12 cellular contexts compared by ENCODE assay signal in the genomic region with DNA sequence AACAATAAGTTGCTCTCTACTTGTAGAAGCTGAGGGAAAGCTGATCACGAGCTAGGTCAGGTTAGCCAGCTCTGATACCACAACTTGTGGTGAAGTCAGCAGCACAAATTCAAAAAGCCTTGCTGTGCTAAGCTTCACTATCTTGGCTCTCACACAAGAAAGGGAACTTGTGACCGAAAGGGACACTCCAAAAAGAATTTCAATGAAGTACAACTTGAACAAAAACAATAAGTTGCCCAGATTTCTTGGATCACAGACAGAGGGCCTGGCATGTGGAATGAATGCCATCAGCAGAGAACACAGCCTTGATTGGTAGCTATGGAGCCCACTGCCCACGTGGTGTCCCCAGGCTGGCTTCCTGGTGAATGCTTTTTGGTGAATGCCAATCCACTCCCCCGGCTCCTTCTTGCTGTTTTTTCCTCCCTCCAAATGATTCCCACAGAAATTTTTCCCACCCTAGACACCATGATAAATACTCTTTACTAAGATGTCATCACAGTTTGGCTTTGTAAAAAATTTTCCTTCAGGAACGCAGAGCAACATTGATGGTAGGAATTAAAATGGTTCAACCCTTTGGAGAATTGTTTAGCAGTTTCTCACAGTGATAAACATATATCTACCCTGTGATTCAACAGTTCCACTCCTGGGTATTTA.
DNase-seq lines count a peak whose midpoint lies in the region; ATAC-seq and TF ChIP-seq lines count a peak whose summit lies in the region.
"Had no signal": no experiment of that assay in that cellular context is flagged by ENCODE, and none has a peak within 500 bp of the region (broad histone marks: within the 10 kb centered on the region; RNA-seq: fewer than 3 reads in every experiment).

No MANE protein-coding gene starts in this region.

- no peak for TF ChIP-seq CTCF in mammary epithelial cell (conservative IDR thresholded peaks at IDR 0.05 in 1 of 2, IDR thresholded peaks at IDR 0.05 in 1 of 2; ENCODE audit: extremely low read depth in 1 of 2, insufficient read depth in 1 of 2, low read depth in 1 of 2, low read length in 2 of 2)
- no peak for TF ChIP-seq CTCF in spleen (IDR thresholded peaks at IDR 0.05 in 8 of 11, conservative IDR thresholded peaks at IDR 0.05 in 3 of 11)

- H3K79me2 ChIP-seq in mammary epithelial cell (ENCODE audit: insufficient read depth, low read length) = no peaks in the 10 kb centered on the region
- H3K79me2 ChIP-seq: parathyroid adenoma had no signal

- in situ Hi-C loops in mammary epithelial cell (cut with MboI; ENCODE audit: low sequenced_read_pairs in 2 of 2) = no loop called here

- peaks cover 21% of the 10 kb centered on the region for H3K27me3 Mint-ChIP-seq in T-helper 2 cell treated with Interferon-gamma antibody and Interleukin-4, amounts not matched to agents 5 μg/mL and 100 μg/mL, for 36 hours (ENCODE audit: low read depth)
- peaks cover 15% of the 10 kb centered on the region for H3K27me3 Mint-ChIP-seq in T-helper 17 cell
- H3K27me3 Mint-ChIP-seq: type B pancreatic cell had no signal

- no peak overlapping the region for H3K27ac Mint-ChIP-seq in T-helper 2 cell treated with Interferon-gamma antibody and Interleukin-4, amounts not matched to agents 5 μg/mL and 100 μg/mL, for 36 hours
- no peak overlapping the region for H3K27ac Mint-ChIP-seq in T-helper 17 cell
- H3K27ac Mint-ChIP-seq: type B pancreatic cell had no signal

- H3K4me2 ChIP-seq in mammary epithelial cell (ENCODE audit: insufficient read depth, low read depth, low read length) = no peak overlapping the region

- no TSS peak for BruUV-seq in mammary epithelial cell (replicated peaks; lab: Mats Ljungman, UMichigan)

- intact Hi-C loops in mammary epithelial cell (cut with micrococcal nuclease) (no loop called here), spleen (cut with DNase I; ENCODE audit: low total_unique reads) (no loop called here)

- H3K27ac ChIP-seq in mammary epithelial cell (ENCODE audit: insufficient read depth, low read depth, low read length) (no peak overlapping the region), spleen (peak overlapping the region in 5 of 8 donors; percentile 13 to 42 (median 20))
- H3K27ac ChIP-seq: parathyroid adenoma had no signal

- H3K9me3 ChIP-seq in mammary epithelial cell (replicated peaks; ENCODE audit: insufficient read depth, low read length) (no peaks in the 10 kb centered on the region), spleen (no peaks in the 10 kb centered on the region), T-helper 17 cell (ENCODE audit: control insufficient read depth, low read length, poor library complexity, severe bottlenecking) (no peaks in the 10 kb centered on the region)

- TF ChIP-seq POLR2A in spleen (IDR thresholded peaks at IDR 0.05) = no peak

- no peaks in the 10 kb centered on the region for H3K36me3 Mint-ChIP-seq in T-helper 2 cell treated with Interferon-gamma antibody and Interleukin-4, amounts not matched to agents 5 μg/mL and 100 μg/mL, for 36 hours (ENCODE audit: low read depth)
- H3K36me3 Mint-ChIP-seq in T-helper 17 cell (ENCODE audit: low read depth) = no peaks in the 10 kb centered on the region
- H3K36me3 Mint-ChIP-seq: type B pancreatic cell had no signal

- H2AFZ ChIP-seq in mammary epithelial cell (ENCODE audit: low read depth, low read length) = peak overlapping the region; percentile 68
- H2AFZ ChIP-seq: parathyroid adenoma had no signal

- dilution Hi-C loops in mammary epithelial cell (cut with HindIII; ENCODE audit: low sequenced_read_pairs) = no loop called here

- no peak overlapping the region for H3K9ac ChIP-seq in mammary epithelial cell (ENCODE audit: insufficient read depth, low read length)
- H3K9ac ChIP-seq: parathyroid adenoma had no signal

- ATAC-seq in GM18498 (IDR thresholded peaks at IDR 0.05; ENCODE audit: unreplicated experiment) (peak; percentile 30), HG03460 (IDR thresholded peaks at IDR 0.05; ENCODE audit: unreplicated experiment) (no peak), GM21447 (IDR thresholded peaks at IDR 0.05; ENCODE audit: unreplicated experiment) (no peak), T-helper 17 cell (no peak)
- ATAC-seq: activated CD4-positive, CD25-positive, alpha-beta regulatory T cell treated with anti-CD3 and anti-CD28 coated beads, Interleukin-2, amount 50 U/mL, for 24 hours had no signal

- H3K4me1 Mint-ChIP-seq in T-helper 2 cell treated with Interferon-gamma antibody and Interleukin-4, amounts not matched to agents 5 μg/mL and 100 μg/mL, for 36 hours (ENCODE audit: low read depth) = peaks cover 19% of the 10 kb centered on the region
- H3K4me1 Mint-ChIP-seq in T-helper 17 cell = peaks cover 9% of the 10 kb centered on the region

- 9% methylated on average over 5 of the region's 5 CpGs for WGBS in mammary epithelial cell (ENCODE audit: low coverage, missing lambda C conversion rate)
- WGBS in spleen, 5 donors = 62 to 73% (median 70%) methylated on average over 5 of the region's 5 CpGs

- H3K4me3 ChIP-seq in mammary epithelial cell (replicated peaks in 1 of 3; ENCODE audit: insufficient read depth in 1 of 3, low read depth in 2 of 3, low read length in 3 of 3) = no peak overlapping the region
- H3K4me3 ChIP-seq in spleen = no peak overlapping the region

- no peaks in the 10 kb centered on the region for H3K27me3 ChIP-seq in mammary epithelial cell (ENCODE audit: insufficient read depth, low read length)
- no peaks in the 10 kb centered on the region for H3K27me3 ChIP-seq in spleen (replicated peaks in 1 of 7)

- CTCF ChIA-PET in mammary epithelial cell (lab: Charles Lee; ENCODE audit: low non-redundant PET) = no interaction called here

- H4K20me1 ChIP-seq in mammary epithelial cell (ENCODE audit: insufficient read depth, low read length) = no peaks in the 10 kb centered on the region

- no peaks in the 10 kb centered on the region for H3K9me3 Mint-ChIP-seq in T-helper 2 cell treated with Interferon-gamma antibody and Interleukin-4, amounts not matched to agents 5 μg/mL and 100 μg/mL, for 36 hours
- H3K9me3 Mint-ChIP-seq: type B pancreatic cell had no signal

- H3K36me3 ChIP-seq in mammary epithelial cell (ENCODE audit: insufficient read depth, low read length) (no peaks in the 10 kb centered on the region), spleen (no peaks in the 10 kb centered on the region)

- H3K4me1 ChIP-seq in mammary epithelial cell (ENCODE audit: insufficient read depth, low read length) = peaks cover 4% of the 10 kb centered on the region
- peaks cover 0 to 65% (median 40%) of the 10 kb centered on the region in 6 donors for H3K4me1 ChIP-seq in spleen
- H3K4me1 ChIP-seq: parathyroid adenoma had no signal

- H3K4me3 Mint-ChIP-seq in T-helper 2 cell treated with Interferon-gamma antibody and Interleukin-4, amounts not matched to agents 5 μg/mL and 100 μg/mL, for 36 hours = no peak overlapping the region
- H3K4me3 Mint-ChIP-seq in T-helper 17 cell = no peak overlapping the region
- H3K4me3 Mint-ChIP-seq: type B pancreatic cell had no signal

- DNase-seq in mammary epithelial cell (no peak), hypothalamus (lab: John Stamatoyannopoulos, UW) (peak in 42 of 51 donors; percentile 6 to 90 (median 52)), spleen (no peak), T-helper 17 cell (no peak)
- no peak for DNase-seq in T-helper 2 cell treated with Interferon-gamma antibody and Interleukin-4, amounts not matched to agents 5 μg/mL and 100 μg/mL, for 36 hours (ENCODE audit: low spot score)
- DNase-seq: activated T-cell treated with anti-CD3 and anti-CD28 coated beads, Interleukin-2, amount 50 U/mL, for 48 hours had no signal

Comparison
In these comparisons a context has a peak if more than half of its experiments do, and no peak if none do; other contexts are left out.
1. DNase-seq: peak in hypothalamus (42 of 51); none in mammary epithelial cell (single experiment), spleen (single experiment), T-helper 2 cell treated with Interferon-gamma antibody and Interleukin-4, amounts not matched to agents 5 μg/mL and 100 μg/mL, for 36 hours (single experiment) and T-helper 17 cell (0 of 3).